Comparison of ENCODE assay signal across 9 cellular contexts in the genomic region with DNA sequence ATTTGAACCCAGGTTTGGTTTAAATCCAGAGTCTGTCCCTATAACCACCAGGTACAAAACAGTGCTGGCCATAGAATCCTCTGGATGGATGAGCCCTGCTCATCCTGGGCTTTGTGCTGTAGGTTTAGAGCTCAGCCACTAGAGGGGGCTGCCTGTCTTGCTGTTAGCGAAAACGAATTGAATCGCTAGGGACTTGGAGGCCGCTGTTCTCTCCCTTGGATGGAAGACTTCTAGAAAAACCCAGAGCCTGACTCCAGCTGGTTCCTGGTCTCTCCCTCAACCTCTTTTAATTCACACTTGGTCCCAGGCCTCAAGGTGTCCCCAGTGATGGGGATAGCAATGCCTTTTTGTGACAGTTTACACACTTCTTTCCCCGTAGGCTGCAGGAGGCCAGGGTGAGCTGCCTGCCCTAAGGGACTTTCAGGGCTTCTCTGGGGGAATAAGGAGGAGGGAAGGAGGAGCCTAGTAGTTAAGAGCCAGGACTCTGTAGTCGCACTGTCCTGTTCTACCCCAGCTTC. TPM values are rescaled to one million over a fixed set of nuclear protein-coding genes. Genes with fewer than 3 reads are reported as not detected.
A peak's percentile ranks its signal among the peaks of the same experiment; 100 is the strongest.
DNase-seq lines count a peak whose midpoint lies in the region; ATAC-seq and TF ChIP-seq lines count a peak whose summit lies in the region.
"Had no signal": no experiment of that assay in that cellular context is flagged by ENCODE, and none has a peak within 500 bp of the region (broad histone marks: within the 10 kb centered on the region; RNA-seq: fewer than 3 reads in every experiment).

No MANE protein-coding gene starts in this region.

- DNase-seq in BJ (ENCODE audit: low read depth) = no peak
- DNase-seq in NCI-H82 (lab: John Stamatoyannopoulos, UW) = peak; percentile 80
- DNase-seq in activated T-cell treated with anti-CD3 and anti-CD28 coated beads for 4 hours = peak; percentile 17
- peak; percentile 70 to 77 for DNase-seq in fibroblast of lung (ENCODE audit: low read depth in 2 of 2)
- DNase-seq in neural crest cell (ENCODE audit: low read depth, low spot score) = peak; percentile 57
- no peak for DNase-seq in type B pancreatic cell (ENCODE audit: extremely low spot score, unreplicated experiment)

- TF ChIP-seq CTCF in BJ (IDR thresholded peaks at IDR 0.05; ENCODE audit: insufficient read depth, low read depth, low read length) (peak; percentile 79), fibroblast of lung (conservative IDR thresholded peaks at IDR 0.05 in 1 of 2, IDR thresholded peaks at IDR 0.05 in 1 of 2; ENCODE audit: low read depth in 1 of 2, low read length in 2 of 2) (peak; percentile 75 to 77), neural crest cell (conservative IDR thresholded peaks at IDR 0.05) (peak; percentile 77), type B pancreatic cell (conservative IDR thresholded peaks at IDR 0.05) (peak; percentile 82)

- H3K27me3 ChIP-seq in BJ (ENCODE audit: control insufficient read depth, insufficient read depth, low read length) (no peaks in the 10 kb centered on the region), fibroblast of lung (ENCODE audit: control insufficient read depth, insufficient read depth, low read length) (no peaks in the 10 kb centered on the region)

- H3K4me1 ChIP-seq in fibroblast of lung (ENCODE audit: control insufficient read depth, extremely low read depth, insufficient read depth, low read length) = peaks cover 6% of the 10 kb centered on the region

- H3K4me3 ChIP-seq in BJ (ENCODE audit: low read depth, low read length) (no peak overlapping the region), fibroblast of lung (replicated peaks in 1 of 4; ENCODE audit: control extremely low read depth in 1 of 4, insufficient read depth in 1 of 4, low read depth in 3 of 4, low read length in 4 of 4) (no peak overlapping the region)

- ATAC-seq in GM18907 (IDR thresholded peaks at IDR 0.05; ENCODE audit: unreplicated experiment) (peak; percentile 81), HG03460 (IDR thresholded peaks at IDR 0.05; ENCODE audit: unreplicated experiment) (peak; percentile 76)

- no peak overlapping the region for H2AFZ ChIP-seq in fibroblast of lung (ENCODE audit: low read length)

- H3K36me3 Mint-ChIP-seq in neural crest cell (ENCODE audit: low read depth) (no peaks in the 10 kb centered on the region), type B pancreatic cell (no peaks in the 10 kb centered on the region)

- no peaks in the 10 kb centered on the region for H3K36me3 ChIP-seq in BJ (ENCODE audit: control insufficient read depth, insufficient read depth, low read length)
- H3K36me3 ChIP-seq in fibroblast of lung (ENCODE audit: control insufficient read depth, insufficient read depth, low read length) = no peaks in the 10 kb centered on the region

- H3K9me3 ChIP-seq in fibroblast of lung (ENCODE audit: control insufficient read depth, insufficient read depth, low read depth, low read length) = no peaks in the 10 kb centered on the region

- H3K4me1 Mint-ChIP-seq in neural crest cell (no peaks in the 10 kb centered on the region), type B pancreatic cell (ENCODE audit: unreplicated experiment) (no peaks in the 10 kb centered on the region)

- POLR2A ChIA-PET in BJ (lab: Charles Lee) = no interaction called here

- H3K27me3 Mint-ChIP-seq in neural crest cell (ENCODE audit: low read depth) (no peaks in the 10 kb centered on the region), type B pancreatic cell (no peaks in the 10 kb centered on the region)

- no peak overlapping the region for H3K9ac ChIP-seq in fibroblast of lung (ENCODE audit: insufficient read depth, low read length)

- no peaks in the 10 kb centered on the region for H4K20me1 ChIP-seq in fibroblast of lung (ENCODE audit: control insufficient read depth, extremely low read depth, insufficient read depth, low read length)

- H3K9me3 Mint-ChIP-seq in neural crest cell (peaks cover 2% of the 10 kb centered on the region), type B pancreatic cell (no peaks in the 10 kb centered on the region)

- H3K27ac Mint-ChIP-seq in neural crest cell (ENCODE audit: unreplicated experiment) (no peak overlapping the region), type B pancreatic cell (no peak overlapping the region)

- H3K4me3 Mint-ChIP-seq in neural crest cell = no peak overlapping the region
- no peak overlapping the region for H3K4me3 Mint-ChIP-seq in type B pancreatic cell

- no peaks in the 10 kb centered on the region for H3K79me2 ChIP-seq in fibroblast of lung (ENCODE audit: control insufficient read depth, insufficient read depth, low read length)

- peak overlapping the region; percentile 9 for H3K27ac ChIP-seq in fibroblast of lung (ENCODE audit: insufficient read depth, low read length)

- CTCF ChIA-PET in BJ (lab: Yijun Ruan, JAX) = interaction anchor here (0.6 to 2.0 kb wide), 19 partner anchors 10 to 823 kb away, joined by 3 to 13 read pairs (median 4); a partner anchor contains a TSS

- no peak overlapping the region for H3K4me2 ChIP-seq in fibroblast of lung (ENCODE audit: extremely low read depth, insufficient read depth, low read length)

RNA-seq across cellular contexts. Expression of a gene that starts 8.7 kb away (rescaled TPM):
- 0.06 TPM in 1 of 2 replicates, not detected in the other for polyA plus RNA-seq in BJ (2011; rRNA removed)
- not detected in 2 replicates for polyA minus RNA-seq in BJ (2011; rRNA and poly(A)+ RNA removed)
- not detected in 2 replicates for total RNA-seq in fibroblast of lung
- polyA plus RNA-seq in fibroblast of lung = not detected in 2 replicates
- polyA plus RNA-seq in fibroblast of lung (2012) = not detected in 2 replicates
- not detected in 2 replicates for polyA minus RNA-seq in fibroblast of lung (ENCODE audit: low replicate concordance)
- total RNA-seq in neural crest cell = not detected in 2 replicates
- total RNA-seq in type B pancreatic cell (ENCODE audit: low replicate concordance) = 3.4 TPM in 1 of 2 replicates, not detected in the other

RNA-seq across cellular contexts. Expression of a gene that starts 25.8 kb away (rescaled TPM):
- polyA plus RNA-seq in BJ (2011; rRNA removed) = not detected in 2 replicates
- not detected in 2 replicates for polyA minus RNA-seq in BJ (2011; rRNA and poly(A)+ RNA removed)
- total RNA-seq in fibroblast of lung = not detected in 2 replicates
- 0.02 TPM in 1 of 2 replicates, not detected in the other for polyA plus RNA-seq in fibroblast of lung
- polyA plus RNA-seq in fibroblast of lung (2012) = 0.06 and 0.15 TPM in 2 replicates
- polyA minus RNA-seq in fibroblast of lung (ENCODE audit: low replicate concordance) = not detected in 2 replicates
- not detected in 2 replicates for total RNA-seq in neural crest cell
- total RNA-seq in type B pancreatic cell (ENCODE audit: low replicate concordance) = 4.7 and 4.9 TPM in 2 replicates
- total RNA-seq: temporal lobe had no signal

Comparison
In these comparisons a context has a peak if more than half of its experiments do, and no peak if none do; other contexts are left out.
1. DNase-seq: peak in NCI-H82 (single experiment), activated T-cell treated with anti-CD3 and anti-CD28 coated beads for 4 hours (single experiment), fibroblast of lung (2 of 2) and neural crest cell (single experiment); none in BJ (single experiment) and type B pancreatic cell (single experiment).
2. Peak in every context shown above with its lines, with median percentiles within 50 percentile points of each other: CTCF ChIP-seq.